Comparison of ENCODE assay signal across 10 cellular contexts in the genomic region with DNA sequence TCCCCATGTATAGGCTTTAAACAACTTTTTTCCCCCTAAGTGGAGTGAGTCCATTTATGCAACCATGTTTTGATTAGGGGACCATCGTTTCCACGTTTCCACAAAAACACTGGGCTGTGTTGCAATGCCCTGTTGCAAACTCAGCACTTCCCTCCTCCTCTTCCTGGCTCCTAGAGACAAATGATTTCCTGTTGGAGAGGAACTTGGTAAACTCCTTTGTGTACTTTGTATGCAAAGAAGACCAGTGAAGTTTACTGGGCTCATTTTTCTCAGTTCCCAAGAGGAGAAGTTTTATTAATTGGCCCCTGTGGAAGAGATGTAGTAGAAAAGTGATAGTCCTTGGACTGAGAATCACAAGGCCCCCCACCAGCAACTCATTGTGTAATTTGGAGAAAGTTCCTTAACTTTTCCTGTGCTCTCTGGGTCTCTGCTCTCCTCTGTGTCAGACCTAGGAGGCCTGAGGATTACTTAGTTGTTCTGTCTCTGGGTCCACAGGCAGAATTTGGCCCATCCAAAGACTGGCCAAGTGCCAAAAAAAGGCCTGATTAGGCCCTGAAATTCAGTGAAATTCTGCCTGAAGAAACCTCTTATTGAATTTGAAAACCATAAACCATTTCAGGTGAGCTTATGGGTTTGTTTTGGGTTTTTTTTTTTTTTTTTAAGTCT.
DNase-seq lines count a peak whose midpoint lies in the region; ATAC-seq and TF ChIP-seq lines count a peak whose summit lies in the region.
"Had no signal": no experiment of that assay in that cellular context is flagged by ENCODE, and none has a peak within 500 bp of the region (broad histone marks: within the 10 kb centered on the region; RNA-seq: fewer than 3 reads in every experiment).

No MANE protein-coding gene starts in this region.

- H3K27ac ChIP-seq in SJSA1, result peak overlapping the region; percentile 49
- peak overlapping the region; percentile 92 for H3K27ac ChIP-seq in neural progenitor cell

- peak overlapping the region; percentile 23 for H3K4me3 Mint-ChIP-seq in neural progenitor cell
- H3K4me3 Mint-ChIP-seq: activated naive CD4-positive, alpha-beta T cell treated with anti-CD3 and anti-CD28 coated beads, Interleukin-2, amount 50 U/mL, for 24 hours; B cell had no signal

- H4K20me1 ChIP-seq in neural progenitor cell (ENCODE audit: low read depth), result no peaks in the 10 kb centered on the region

- H3K4me1 ChIP-seq in SJSA1 (replicated peaks) (peaks cover 44% of the 10 kb centered on the region), neural progenitor cell (peaks cover 34% of the 10 kb centered on the region)

- no peak overlapping the region for H3K4me3 ChIP-seq in SJSA1
- H3K4me3 ChIP-seq in fibroblast of the aortic adventitia (ENCODE audit: low read depth, low read length), result no peak overlapping the region
- no peak overlapping the region for H3K4me3 ChIP-seq in neural progenitor cell

- H3K9ac ChIP-seq in neural progenitor cell, result no peak overlapping the region

- H2AFZ ChIP-seq in neural progenitor cell (replicated peaks), result peak overlapping the region; percentile 28

- H3K36me3 ChIP-seq in SJSA1 (peaks cover 34% of the 10 kb centered on the region), neural progenitor cell (no peaks in the 10 kb centered on the region)

- H3K9me3 ChIP-seq in SJSA1 (replicated peaks), result no peaks in the 10 kb centered on the region
- H3K9me3 ChIP-seq in neural progenitor cell (ENCODE audit: low read depth), result no peaks in the 10 kb centered on the region

- H3K27me3 ChIP-seq in SJSA1 (replicated peaks), result no peaks in the 10 kb centered on the region
- no peaks in the 10 kb centered on the region for H3K27me3 ChIP-seq in neural progenitor cell

- peaks cover 83% of the 10 kb centered on the region for H3K4me1 Mint-ChIP-seq in neural progenitor cell
- H3K4me1 Mint-ChIP-seq: activated naive CD4-positive, alpha-beta T cell treated with anti-CD3 and anti-CD28 coated beads, Interleukin-2, amount 50 U/mL, for 24 hours; B cell had no signal

- H3F3A ChIP-seq in neural progenitor cell (ENCODE audit: low read depth), result peaks cover 18% of the 10 kb centered on the region

- peak overlapping the region; percentile 48 for H3K4me2 ChIP-seq in neural progenitor cell

- H3K27ac Mint-ChIP-seq in neural progenitor cell, result peak overlapping the region; percentile 99
- H3K27ac Mint-ChIP-seq: activated naive CD4-positive, alpha-beta T cell treated with anti-CD3 and anti-CD28 coated beads, Interleukin-2, amount 50 U/mL, for 24 hours; B cell had no signal

- no peak for TF ChIP-seq CTCF in fibroblast of the aortic adventitia (IDR thresholded peaks at IDR 0.05; ENCODE audit: insufficient read depth, low read length)
- TF ChIP-seq CTCF in neural progenitor cell (IDR thresholded peaks at IDR 0.05), result no peak

- H3K27me3 Mint-ChIP-seq in neural progenitor cell (ENCODE audit: insufficient read depth, low read depth), result peaks cover 4% of the 10 kb centered on the region
- H3K27me3 Mint-ChIP-seq: activated naive CD4-positive, alpha-beta T cell treated with anti-CD3 and anti-CD28 coated beads, Interleukin-2, amount 50 U/mL, for 24 hours; B cell had no signal

- peaks cover 12% of the 10 kb centered on the region for H3K36me3 Mint-ChIP-seq in neural progenitor cell

- no peaks in the 10 kb centered on the region for H3K79me2 ChIP-seq in neural progenitor cell (ENCODE audit: low read depth)

- ATAC-seq in GM19455 (IDR thresholded peaks at IDR 0.05; ENCODE audit: unreplicated experiment) (no peak), GM19328 (IDR thresholded peaks at IDR 0.05; ENCODE audit: unreplicated experiment) (no peak), HG02973 (IDR thresholded peaks at IDR 0.05; ENCODE audit: unreplicated experiment) (no peak)

- DNase-seq in AG08396 (ENCODE audit: low spot score) (peak; percentile 49), SJSA1 (ENCODE audit: low read depth in 1 of 2, low spot score in 2 of 2) (peak in 1 of 2 experiments; percentile 54), fibroblast of the aortic adventitia (ENCODE audit: low read depth) (peak; percentile 86), neural progenitor cell (ENCODE audit: low spot score) (peak; percentile 33), NCI-H774 (lab: John Stamatoyannopoulos, UW) (no peak)

- H3K9me3 Mint-ChIP-seq in neural progenitor cell, result no peaks in the 10 kb centered on the region
- H3K9me3 Mint-ChIP-seq: activated naive CD4-positive, alpha-beta T cell treated with anti-CD3 and anti-CD28 coated beads, Interleukin-2, amount 50 U/mL, for 24 hours had no signal
